ENCODE assay signal across 11 cellular contexts in the genomic region with DNA sequence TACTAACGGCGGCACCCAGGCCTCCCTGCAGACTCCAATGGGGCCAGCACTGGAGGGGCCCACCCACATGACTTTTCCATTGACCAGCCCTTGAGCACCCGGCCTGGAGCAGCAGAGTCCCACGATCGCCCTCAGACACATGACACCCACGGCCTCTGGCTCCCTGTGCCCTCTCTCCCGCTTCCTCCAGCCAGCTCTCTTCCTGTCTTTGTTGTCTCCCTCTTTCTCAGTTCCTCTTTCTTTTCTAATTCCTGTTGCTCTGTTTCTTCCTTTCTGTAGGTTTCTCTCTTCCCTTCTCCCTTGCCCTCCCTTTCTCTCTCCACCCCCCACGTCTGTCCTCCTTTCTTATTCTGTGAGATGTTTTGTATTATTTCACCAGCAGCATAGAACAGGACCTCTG. TPM values are rescaled to one million over a fixed set of nuclear protein-coding genes. Genes with fewer than 3 reads are reported as not detected.
A peak's percentile ranks its signal among the peaks of the same experiment; 100 is the strongest.
DNase-seq lines count a peak whose midpoint lies in the region; ATAC-seq and TF ChIP-seq lines count a peak whose summit lies in the region.
"Had no signal": no experiment of that assay in that cellular context is flagged by ENCODE, and none has a peak within 500 bp of the region (broad histone marks: within the 10 kb centered on the region; RNA-seq: fewer than 3 reads in every experiment).

No MANE protein-coding gene starts in this region.

- H3K4me1 Mint-ChIP-seq in activated CD4-positive, alpha-beta T cell treated with anti-CD3 and anti-CD28 coated beads, Interleukin-2, amount 10 ng/mL, durations not matched to agents 7 days and 5 days, result peaks cover 7% of the 10 kb centered on the region
- H3K4me1 Mint-ChIP-seq in CD4-positive, alpha-beta T cell (ENCODE audit: low read depth), result no peaks in the 10 kb centered on the region

- POLR2A ChIA-PET in activated CD4-positive, alpha-beta T cell treated with anti-CD3 and anti-CD28 coated beads, Interleukin-2, amount 10 ng/mL, durations not matched to agents 7 days and 5 days (lab: Charles Lee), result no interaction called here
- POLR2A ChIA-PET in PC-3 (lab: Charles Lee; ENCODE audit: unreplicated experiment), result no interaction called here
- POLR2A ChIA-PET in CD4-positive, alpha-beta T cell (lab: Charles Lee), result no interaction called here

- H3K9me3 ChIP-seq in PC-3 (ENCODE audit: low read length) (peaks cover 10% of the 10 kb centered on the region), fibroblast of lung (ENCODE audit: control insufficient read depth, insufficient read depth, low read depth, low read length) (no peaks in the 10 kb centered on the region), hepatocyte (ENCODE audit: low read depth) (no peaks in the 10 kb centered on the region)
- peaks cover 21% of the 10 kb centered on the region for H3K9me3 ChIP-seq in CD4-positive, alpha-beta T cell (ENCODE audit: control insufficient read depth, low read length)

- peak overlapping the region; percentile 98 for H3K27ac ChIP-seq in PC-3 (ENCODE audit: low read length)
- peak overlapping the region; percentile 82 for H3K27ac ChIP-seq in fibroblast of lung (ENCODE audit: insufficient read depth, low read length)
- H3K27ac ChIP-seq in hepatocyte, result no peak overlapping the region
- no peak overlapping the region for H3K27ac ChIP-seq in CD4-positive, alpha-beta T cell (ENCODE audit: low read depth, low read length)

- H2AFZ ChIP-seq in PC-3 (ENCODE audit: low read length) (no peak overlapping the region), fibroblast of lung (ENCODE audit: low read length) (no peak overlapping the region), hepatocyte (no peak overlapping the region)

- H3K27me3 Mint-ChIP-seq in activated CD4-positive, alpha-beta T cell treated with anti-CD3 and anti-CD28 coated beads, Interleukin-2, amount 10 ng/mL, durations not matched to agents 7 days and 5 days, result no peaks in the 10 kb centered on the region
- H3K27me3 Mint-ChIP-seq in CD4-positive, alpha-beta T cell, result no peaks in the 10 kb centered on the region

- peaks cover 11% of the 10 kb centered on the region for H3F3A ChIP-seq in PC-3 (ENCODE audit: low read length, unreplicated experiment)

- H3K36me3 ChIP-seq in PC-3 (ENCODE audit: low read depth, low read length) (peaks cover 42% of the 10 kb centered on the region), fibroblast of lung (ENCODE audit: control insufficient read depth, insufficient read depth, low read length) (peaks cover 26% of the 10 kb centered on the region), hepatocyte (replicated peaks; ENCODE audit: insufficient read depth, low read depth) (no peaks in the 10 kb centered on the region)

- no peak overlapping the region for H3K4me3 Mint-ChIP-seq in activated CD4-positive, alpha-beta T cell treated with anti-CD3 and anti-CD28 coated beads, Interleukin-2, amount 10 ng/mL, durations not matched to agents 7 days and 5 days
- H3K4me3 Mint-ChIP-seq in CD4-positive, alpha-beta T cell, result no peak overlapping the region

- ATAC-seq in PC-3, result no peak
- ATAC-seq in CD4-positive, alpha-beta T cell (ENCODE audit: poor library complexity), result no peak

- H3K4me3 ChIP-seq in PC-3 (ENCODE audit: low read length) (no peak overlapping the region), fibroblast of lung (replicated peaks in 1 of 4; ENCODE audit: control extremely low read depth in 1 of 4, insufficient read depth in 1 of 4, low read depth in 3 of 4, low read length in 4 of 4) (no peak overlapping the region), hepatocyte (no peak overlapping the region)

- no TSS peak for BruUV-seq in PC-3 (replicated peaks; lab: Mats Ljungman, UMichigan)

- 88% methylated on average over 8 of the region's 8 CpGs for WGBS in hepatocyte (ENCODE audit: low lambda C conversion rate, missing lambda C conversion rate)

- H3K27me3 ChIP-seq in PC-3 (ENCODE audit: low read length) (no peaks in the 10 kb centered on the region), fibroblast of lung (ENCODE audit: control insufficient read depth, insufficient read depth, low read length) (no peaks in the 10 kb centered on the region), hepatocyte (no peaks in the 10 kb centered on the region)
- H3K27me3 ChIP-seq in CD4-positive, alpha-beta T cell (ENCODE audit: control insufficient read depth, insufficient read depth, low read length), result no peaks in the 10 kb centered on the region

- CTCF ChIA-PET in activated CD4-positive, alpha-beta T cell treated with anti-CD3 and anti-CD28 coated beads, Interleukin-2, amount 10 ng/mL, durations not matched to agents 7 days and 5 days (lab: Charles Lee), result interaction anchor here (0.8 to 1.1 kb wide), 3 partner anchors 18 to 42 kb away, joined by 3 read pairs; a partner anchor contains a TSS
- CTCF ChIA-PET in PC-3 (lab: Charles Lee), result interaction anchor here (0.6 kb wide), 1 partner anchor 15 kb away, joined by 3 read pairs; no protein-coding TSS in a partner anchor
- CTCF ChIA-PET in CD4-positive, alpha-beta T cell (lab: Charles Lee), result no interaction called here

- intact Hi-C loops in PC-3 (cut with micrococcal nuclease), result no loop called here
- intact Hi-C loops in CD4-positive, alpha-beta T cell (cut with DNase I, micrococcal nuclease), result no loop called here

- H3K9ac ChIP-seq in PC-3 (ENCODE audit: low read length), result peak overlapping the region; percentile 89
- no peak overlapping the region for H3K9ac ChIP-seq in fibroblast of lung (ENCODE audit: insufficient read depth, low read length)

- no peaks in the 10 kb centered on the region for H3K9me2 ChIP-seq in PC-3 (replicated peaks; ENCODE audit: low read length)
- no peaks in the 10 kb centered on the region for H3K9me2 ChIP-seq in hepatocyte (replicated peaks; ENCODE audit: insufficient read depth)

- H4K20me1 ChIP-seq in PC-3 (ENCODE audit: low read length), result no peaks in the 10 kb centered on the region
- no peaks in the 10 kb centered on the region for H4K20me1 ChIP-seq in fibroblast of lung (ENCODE audit: control insufficient read depth, extremely low read depth, insufficient read depth, low read length)
- H4K20me1 ChIP-seq in hepatocyte (ENCODE audit: insufficient read depth, poor library complexity, severe bottlenecking), result no peaks in the 10 kb centered on the region

- H3K4me2 ChIP-seq in PC-3 (ENCODE audit: low read length) (no peak overlapping the region; the same call in 1 of the 2 replicates), fibroblast of lung (ENCODE audit: extremely low read depth, insufficient read depth, low read length) (no peak overlapping the region), hepatocyte (no peak overlapping the region)

- DNase-seq in activated CD4-positive, alpha-beta T cell treated with anti-CD3 and anti-CD28 coated beads, Interleukin-2, amount 10 ng/mL, durations not matched to agents 7 days and 5 days, result no peak
- no peak for DNase-seq in activated CD4-positive, alpha-beta T cell treated with anti-CD3 and anti-CD28 coated beads, Interleukin-2, amount 50 U/mL, for 48 hours
- DNase-seq in PC-3 (no peak), fibroblast of lung (ENCODE audit: low read depth in 2 of 2) (no peak), pulmonary artery endothelial cell (ENCODE audit: low read depth, low spot score) (peak; percentile 17), hepatocyte (ENCODE audit: low spot score) (no peak), HuH-7.5 (ENCODE audit: low spot score) (no peak)
- no peak for DNase-seq in CD4-positive, alpha-beta T cell
- DNase-seq: activated CD4-positive, alpha-beta T cell treated with anti-CD3 and anti-CD28 coated beads for 1 hour; glutamatergic neuron; NCI-H2171 treated with DMSO at 0.1 percent for 48 hours had no signal

- peaks cover 21% of the 10 kb centered on the region for H3K9me3 Mint-ChIP-seq in activated CD4-positive, alpha-beta T cell treated with anti-CD3 and anti-CD28 coated beads, Interleukin-2, amount 10 ng/mL, durations not matched to agents 7 days and 5 days
- H3K9me3 Mint-ChIP-seq in CD4-positive, alpha-beta T cell, result peaks cover 5% of the 10 kb centered on the region

- TF ChIP-seq CTCF in PC-3 (conservative IDR thresholded peaks at IDR 0.05; ENCODE audit: low read depth, low read length) (no peak), fibroblast of lung (conservative IDR thresholded peaks at IDR 0.05 in 1 of 2, IDR thresholded peaks at IDR 0.05 in 1 of 2; ENCODE audit: low read depth in 1 of 2, low read length in 2 of 2) (no peak), hepatocyte (IDR thresholded peaks at IDR 0.05; ENCODE audit: poor library complexity) (no peak)
- TF ChIP-seq CTCF in CD4-positive, alpha-beta T cell (IDR thresholded peaks at IDR 0.05), result no peak

- peaks cover 47% of the 10 kb centered on the region for H3K36me3 Mint-ChIP-seq in activated CD4-positive, alpha-beta T cell treated with anti-CD3 and anti-CD28 coated beads, Interleukin-2, amount 10 ng/mL, durations not matched to agents 7 days and 5 days (ENCODE audit: low read depth)
- peaks cover 72% of the 10 kb centered on the region for H3K36me3 Mint-ChIP-seq in CD4-positive, alpha-beta T cell (ENCODE audit: low read depth)

- H3K79me2 ChIP-seq in PC-3 (ENCODE audit: low read length) (0 out of 2 replicates have a peak, but pooled peaks cover 8% of the 10 kb centered on the region), fibroblast of lung (ENCODE audit: control insufficient read depth, insufficient read depth, low read length) (no peaks in the 10 kb centered on the region), hepatocyte (no peaks in the 10 kb centered on the region)

- peak overlapping the region; percentile 64 for H3K27ac Mint-ChIP-seq in activated CD4-positive, alpha-beta T cell treated with anti-CD3 and anti-CD28 coated beads, Interleukin-2, amount 10 ng/mL, durations not matched to agents 7 days and 5 days
- H3K27ac Mint-ChIP-seq in CD4-positive, alpha-beta T cell, result no peak overlapping the region

- H3K4me1 ChIP-seq in PC-3 (ENCODE audit: insufficient read depth, low read length), result peaks cover 48% of the 10 kb centered on the region
- H3K4me1 ChIP-seq in fibroblast of lung (ENCODE audit: control insufficient read depth, extremely low read depth, insufficient read depth, low read length), result peaks cover 34% of the 10 kb centered on the region
- H3K4me1 ChIP-seq in hepatocyte (ENCODE audit: insufficient read depth), result peaks cover 33% of the 10 kb centered on the region

RNA-seq across cellular contexts. Expression of a gene that starts 26.1 kb away (rescaled TPM):
- total RNA-seq in activated CD4-positive, alpha-beta T cell treated with anti-CD3 and anti-CD28 coated beads, Interleukin-2, amount 10 ng/mL, durations not matched to agents 7 days and 5 days, result 10 to 100 TPM; 11.7 to 13.0 TPM
- total RNA-seq in PC-3 (2014; rRNA removed), result 13.8 and 18.6 TPM in 2 replicates
- 10.3 and 10.7 TPM in 2 replicates for total RNA-seq in fibroblast of lung
- 3.2 and 6.9 TPM in 2 replicates for polyA plus RNA-seq in fibroblast of lung
- polyA plus RNA-seq in fibroblast of lung (2012), result 2.6 and 6.2 TPM in 2 replicates
- polyA minus RNA-seq in fibroblast of lung (ENCODE audit: low replicate concordance), result 3.4 and 12.9 TPM in 2 replicates
- 8.9 and 13.9 TPM in 2 replicates for total RNA-seq in pulmonary artery endothelial cell
- total RNA-seq in hepatocyte, result 8.7 and 9.0 TPM in 2 replicates
- polyA plus RNA-seq in hepatocyte, result 3.7 and 4.1 TPM in 2 replicates
- total RNA-seq in CD4-positive, alpha-beta T cell, result 1 to 10 TPM; 1.6 to 1.7 TPM

RNA-seq across cellular contexts. Expression of a gene that starts 42.1 kb away (rescaled TPM):
- 1,000 to 10,000 TPM; 1,411 to 1,499 TPM for total RNA-seq in activated CD4-positive, alpha-beta T cell treated with anti-CD3 and anti-CD28 coated beads, Interleukin-2, amount 10 ng/mL, durations not matched to agents 7 days and 5 days
- total RNA-seq in PC-3 (2014; rRNA removed), result 1,114 and 1,509 TPM in 2 replicates
- total RNA-seq in fibroblast of lung, result 1,754 and 2,463 TPM in 2 replicates
- polyA plus RNA-seq in fibroblast of lung, result 1,911 and 1,987 TPM in 2 replicates
- polyA plus RNA-seq in fibroblast of lung (2012), result 1,928 and 1,990 TPM in 2 replicates
- polyA minus RNA-seq in fibroblast of lung (ENCODE audit: low replicate concordance), result 961 and 1,095 TPM in 2 replicates
- total RNA-seq in pulmonary artery endothelial cell, result 1,551 and 2,048 TPM in 2 replicates
- total RNA-seq in hepatocyte, result 1,102 and 1,276 TPM in 2 replicates
- 305 and 308 TPM in 2 replicates for polyA plus RNA-seq in hepatocyte
- total RNA-seq in CD4-positive, alpha-beta T cell, result 1,000 to 10,000 TPM; 2,453 to 2,464 TPM

Comparison
In these comparisons a context has a peak if more than half of its experiments do, and no peak if none do; other contexts are left out.
1. H3K27ac ChIP-seq: peak in PC-3 (single experiment) and fibroblast of lung (single experiment); none in hepatocyte (single experiment) and CD4-positive, alpha-beta T cell (single experiment).